In the genomic region with DNA sequence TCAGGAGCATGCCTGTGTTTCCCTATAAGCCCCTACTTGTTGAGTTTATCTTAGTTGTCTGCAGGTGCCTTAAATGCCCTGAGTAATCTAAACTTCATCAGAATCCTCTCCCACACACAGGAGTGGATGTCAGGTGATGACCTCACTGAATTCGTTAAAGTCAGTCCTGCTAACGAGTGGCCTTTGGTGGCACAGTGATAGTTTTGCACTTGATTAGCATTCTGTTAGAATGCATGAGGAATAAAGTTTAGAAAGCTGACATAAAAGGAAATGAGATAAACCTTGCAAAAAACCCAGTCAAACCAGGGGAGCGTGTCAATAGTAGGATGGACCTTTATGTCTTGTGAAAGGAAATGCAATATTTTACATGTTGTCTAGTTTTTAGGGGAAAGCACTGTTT, we compare ENCODE assay signal across 23 cellular contexts.
"Had no signal": no experiment of that assay in that cellular context is flagged by ENCODE, and none has a peak within 500 bp of the region (broad histone marks: within the 10 kb centered on the region; RNA-seq: fewer than 3 reads in every experiment).

No MANE protein-coding gene starts in this region.

- H3K27me3 Mint-ChIP-seq: activated B cell treated with CpG ODN at 0.5 μM for 24 hours; activated CD4-positive, alpha-beta T cell treated with anti-CD3 and anti-CD28 coated beads, Interleukin-2, amount 10 ng/mL, durations not matched to agents 7 days and 5 days; activated naive CD8-positive, alpha-beta T cell treated with anti-CD3 and anti-CD28 coated beads for 36 hours; natural killer cell treated with Interleukin-12 subunit alpha and Interleukin-12 subunit beta and Interleukin-15 and Interleukin-18, amount 100 ng/mL, for 72 hours had no signal

- H3K9me3 ChIP-seq: left ventricle myocardium inferior, prostate gland, spleen, thoracic aorta, upper lobe of left lung had no signal

- H3K36me3 ChIP-seq: left ventricle myocardium inferior, prostate gland, spleen, thoracic aorta, upper lobe of left lung had no signal

- FAIRE-seq: astrocyte, frontal cortex had no signal

- H3K4me3 ChIP-seq: left ventricle myocardium inferior, prostate gland, spleen, thoracic aorta, upper lobe of left lung had no signal

- H3K4me1 ChIP-seq: prostate gland had no signal

- H3K27me3 ChIP-seq: upper lobe of left lung had no signal

- ATAC-seq: esophagus mucosa; natural killer cell treated with Interleukin-12 subunit alpha and Interleukin-12 subunit beta and Interleukin-15 and Interleukin-18, amount 100 ng/mL, for 72 hours had no signal

- H3K4me3 Mint-ChIP-seq: activated B cell treated with CpG ODN at 0.5 μM for 24 hours; activated CD4-positive, alpha-beta T cell treated with anti-CD3 and anti-CD28 coated beads, Interleukin-2, amount 10 ng/mL, durations not matched to agents 7 days and 5 days; activated naive CD8-positive, alpha-beta T cell treated with anti-CD3 and anti-CD28 coated beads for 36 hours; natural killer cell treated with Interleukin-12 subunit alpha and Interleukin-12 subunit beta and Interleukin-15 and Interleukin-18, amount 100 ng/mL, for 72 hours had no signal

- DNase-seq: activated B cell treated with CpG ODN at 0.5 μM for 24 hours; activated CD4-positive, alpha-beta T cell treated with anti-CD3 and anti-CD28 coated beads, Interleukin-2, amount 10 ng/mL, durations not matched to agents 7 days and 5 days; activated naive CD4-positive, alpha-beta T cell treated with Interleukin-2 at 50 U/mL for 16 hours; activated naive CD8-positive, alpha-beta T cell treated with anti-CD3 and anti-CD28 coated beads for 36 hours; activated T-cell treated with anti-CD3 and anti-CD28 coated beads, Interleukin-2, amount 50 U/mL, for 1 hour; central memory CD4-positive, alpha-beta T cell; dermis blood vessel endothelial cell; effector CD8-positive, alpha-beta T cell; left ventricle myocardium inferior; mammary epithelial cell; midbrain; spleen; stimulated activated CD4-positive, alpha-beta T cell treated with anti-CD3 and anti-CD28 coated beads, Interleukin-4, amount 100 ng/mL, for 24 hours; stimulated activated naive CD4-positive, alpha-beta T cell treated with Interleukin-2 at 50 U/mL for 16 hours; T-helper 1 cell; T-helper 9 cell; upper lobe of left lung had no signal

- H3K27ac Mint-ChIP-seq: activated B cell treated with CpG ODN at 0.5 μM for 24 hours; activated CD4-positive, alpha-beta T cell treated with anti-CD3 and anti-CD28 coated beads, Interleukin-2, amount 10 ng/mL, durations not matched to agents 7 days and 5 days; activated naive CD8-positive, alpha-beta T cell treated with anti-CD3 and anti-CD28 coated beads for 36 hours; natural killer cell treated with Interleukin-12 subunit alpha and Interleukin-12 subunit beta and Interleukin-15 and Interleukin-18, amount 100 ng/mL, for 72 hours had no signal

- H3K36me3 Mint-ChIP-seq: natural killer cell treated with Interleukin-12 subunit alpha and Interleukin-12 subunit beta and Interleukin-15 and Interleukin-18, amount 100 ng/mL, for 72 hours had no signal

- H3K27ac ChIP-seq: left ventricle myocardium inferior, prostate gland, spleen, thoracic aorta, upper lobe of left lung had no signal

- H3K9me3 Mint-ChIP-seq: activated B cell treated with CpG ODN at 0.5 μM for 24 hours; activated CD4-positive, alpha-beta T cell treated with anti-CD3 and anti-CD28 coated beads, Interleukin-2, amount 10 ng/mL, durations not matched to agents 7 days and 5 days; natural killer cell treated with Interleukin-12 subunit alpha and Interleukin-12 subunit beta and Interleukin-15 and Interleukin-18, amount 100 ng/mL, for 72 hours had no signal
